9 cellular contexts compared by ENCODE assay signal in genomic region chr5:119400248-119400647, GRCh38. TPM values are rescaled to one million over a fixed set of nuclear protein-coding genes. Genes with fewer than 3 reads are reported as not detected.
DNase-seq lines count a peak whose midpoint lies in the region; ATAC-seq and TF ChIP-seq lines count a peak whose summit lies in the region.
"Had no signal": no experiment of that assay in that cellular context is flagged by ENCODE, and none has a peak within 500 bp of the region (broad histone marks: within the 10 kb centered on the region; RNA-seq: fewer than 3 reads in every experiment).

No MANE protein-coding gene starts in this region.

- H3K4me3 ChIP-seq in hepatocyte (no peak overlapping the region), upper lobe of left lung (no peak overlapping the region)

- peak overlapping the region; percentile 75 for H3K27ac ChIP-seq in hepatocyte
- H3K27ac ChIP-seq in upper lobe of left lung = no peak overlapping the region

- peaks cover 5% of the 10 kb centered on the region for H3K4me1 ChIP-seq in hepatocyte (ENCODE audit: insufficient read depth)
- peaks cover 6 to 22% (median 14%) of the 10 kb centered on the region in 4 donors for H3K4me1 ChIP-seq in upper lobe of left lung

- 45% methylated on average over 2 of the region's 2 CpGs for WGBS in hepatocyte (ENCODE audit: low lambda C conversion rate, missing lambda C conversion rate)
- 78 to 91% methylated on average over 2 of the region's 2 CpGs for WGBS in upper lobe of left lung, 2 donors

- H3K9me3 ChIP-seq in hepatocyte (ENCODE audit: low read depth) (no peaks in the 10 kb centered on the region), upper lobe of left lung (no peaks in the 10 kb centered on the region)

- ATAC-seq in HG02610 (IDR thresholded peaks at IDR 0.05; ENCODE audit: unreplicated experiment) = no peak
- no peak for ATAC-seq in upper lobe of left lung (ENCODE audit: low FRiP score in 2 of 2)
- no peak for ATAC-seq in HG03571 (IDR thresholded peaks at IDR 0.05; ENCODE audit: unreplicated experiment)

- H3K4me2 ChIP-seq in hepatocyte = no peak overlapping the region

- H3K27me3 ChIP-seq in hepatocyte (no peaks in the 10 kb centered on the region), upper lobe of left lung (no peaks in the 10 kb centered on the region)

- no peaks in the 10 kb centered on the region for H4K20me1 ChIP-seq in hepatocyte (ENCODE audit: insufficient read depth, poor library complexity, severe bottlenecking)

- DNase-seq in A172 (ENCODE audit: low spot score) = peak; percentile 75
- DNase-seq in Daoy (ENCODE audit: low read depth) = peak; percentile 89
- peak; percentile 14 for DNase-seq in RKO (ENCODE audit: low spot score)
- DNase-seq in hepatocyte (ENCODE audit: low spot score) = peak; percentile 68
- no peak for DNase-seq in upper lobe of left lung
- DNase-seq in DMS114 treated with DMSO at 0.1 percent for 48 hours (lab: John Stamatoyannopoulos, UW; ENCODE audit: unreplicated experiment) = no peak
- DNase-seq: CD4-positive, alpha-beta memory T cell had no signal

- H3K36me3 ChIP-seq in hepatocyte (replicated peaks; ENCODE audit: insufficient read depth, low read depth) (no peaks in the 10 kb centered on the region), upper lobe of left lung (no peaks in the 10 kb centered on the region)

- TF ChIP-seq POLR2A in upper lobe of left lung (IDR thresholded peaks at IDR 0.05) = no peak

- no peaks in the 10 kb centered on the region for H3K79me2 ChIP-seq in hepatocyte

- no peak for TF ChIP-seq CTCF in hepatocyte (IDR thresholded peaks at IDR 0.05; ENCODE audit: poor library complexity)
- TF ChIP-seq CTCF in upper lobe of left lung (IDR thresholded peaks at IDR 0.05) = no peak

- no peaks in the 10 kb centered on the region for H3K9me2 ChIP-seq in hepatocyte (replicated peaks; ENCODE audit: insufficient read depth)

- TF ChIP-seq EP300 in upper lobe of left lung (IDR thresholded peaks at IDR 0.05) = no peak

- no peak overlapping the region for H2AFZ ChIP-seq in hepatocyte

RNA-seq across cellular contexts. Expression of gene TNFAIP8, which starts 44.4 kb away (rescaled TPM):
- 13.7 and 18.0 TPM in 2 replicates for total RNA-seq in A172 (2014; rRNA removed; shearing (Covaris generic))
- 51.7 and 52.8 TPM in 2 replicates for total RNA-seq in Daoy (2014; rRNA removed; shearing (Covaris generic))
- total RNA-seq in hepatocyte (33.9 and 37.6 TPM in 2 replicates), upper lobe of left lung (10 to 100 TPM; 14.7 to 33.2 (median 19.7) TPM)
- polyA plus RNA-seq in hepatocyte = 18.3 and 23.4 TPM in 2 replicates

RNA-seq across cellular contexts. Expression of gene HSD17B4, which starts 52.0 kb away (rescaled TPM):
- total RNA-seq in A172 (2014; rRNA removed; shearing (Covaris generic)) = 140 and 150 TPM in 2 replicates
- 186 and 193 TPM in 2 replicates for total RNA-seq in Daoy (2014; rRNA removed; shearing (Covaris generic))
- total RNA-seq in hepatocyte (236 and 281 TPM in 2 replicates), upper lobe of left lung (100 to 1,000 TPM; 240 to 430 (median 355) TPM)
- polyA plus RNA-seq in hepatocyte = 155 and 208 TPM in 2 replicates

Comparison
In these comparisons a context has a peak if more than half of its experiments do, and no peak if none do; other contexts are left out.
1. DNase-seq: peak in A172 (single experiment), Daoy (single experiment), RKO (single experiment) and hepatocyte (single experiment); none in upper lobe of left lung (0 of 2) and DMS114 treated with DMSO at 0.1 percent for 48 hours (single experiment).